17 cellular contexts compared by ENCODE assay signal in the genomic region with DNA sequence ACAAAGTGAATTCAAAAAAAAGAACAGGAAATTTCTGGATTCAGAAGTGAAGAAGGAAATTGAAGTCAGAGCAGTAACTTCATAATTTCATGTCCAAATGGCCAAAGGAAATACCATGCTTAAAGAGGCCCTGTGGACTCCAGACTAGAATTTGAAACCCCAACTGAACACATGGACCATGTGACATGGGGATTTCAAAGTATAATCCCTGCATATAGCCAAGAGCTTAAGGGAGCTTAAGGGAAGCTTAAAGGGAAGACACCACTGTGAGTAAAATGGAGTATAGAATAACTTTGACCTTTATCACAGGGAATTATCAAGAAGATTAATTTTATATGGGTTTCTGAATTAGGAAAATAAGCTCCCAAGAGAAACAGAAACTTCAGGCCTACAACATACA.
A peak's percentile ranks its signal among the peaks of the same experiment; 100 is the strongest.
DNase-seq lines count a peak whose midpoint lies in the region; ATAC-seq and TF ChIP-seq lines count a peak whose summit lies in the region.
"Had no signal": no experiment of that assay in that cellular context is flagged by ENCODE, and none has a peak within 500 bp of the region (broad histone marks: within the 10 kb centered on the region; RNA-seq: fewer than 3 reads in every experiment).

No MANE protein-coding gene starts in this region.

- H3K36me3 Mint-ChIP-seq in Calu3 (ENCODE audit: insufficient read depth, unreplicated experiment), result no peaks in the 10 kb centered on the region
- H3K36me3 Mint-ChIP-seq: CD8-positive, alpha-beta T cell had no signal

- no peak overlapping the region for H3K27ac Mint-ChIP-seq in Calu3 (ENCODE audit: unreplicated experiment)
- H3K27ac Mint-ChIP-seq: CD8-positive, alpha-beta T cell had no signal

- no peak overlapping the region for H3K4me3 Mint-ChIP-seq in Calu3 (ENCODE audit: low read depth, unreplicated experiment)
- H3K4me3 Mint-ChIP-seq: CD8-positive, alpha-beta T cell had no signal

- no peaks in the 10 kb centered on the region for H3K27me3 Mint-ChIP-seq in Calu3 (ENCODE audit: unreplicated experiment)

- DNase-seq in NCI-H524 (lab: John Stamatoyannopoulos, UW) (peak; percentile 20 to 56), NCI-H82 treated with DMSO at 0.1 percent for 48 hours (lab: John Stamatoyannopoulos, UW; ENCODE audit: unreplicated experiment) (peak; percentile 61), cardiac septum (ENCODE audit: low spot score) (no peak), Calu3 (no peak)
- no peak for DNase-seq in activated naive CD4-positive, alpha-beta T cell (lab: John Stamatoyannopoulos, UW)
- DNase-seq: C1 segment of cervical spinal cord; CD8-positive, alpha-beta T cell; DMS 273 treated with DMSO at 0.1 percent for 48 hours; DMS79; EL; GDM1; GM23248; H7; HCEC 1CT had no signal

- peak; percentile 61 for ATAC-seq in esophagus mucosa
- ATAC-seq in HG03378 (IDR thresholded peaks at IDR 0.05; ENCODE audit: unreplicated experiment), result no peak
- ATAC-seq: CD8-positive, alpha-beta T cell; GM12878 had no signal

- BruUV-seq in Calu3 (replicated peaks; lab: Mats Ljungman, UMichigan), result no TSS peak

- no peak for TF ChIP-seq CTCF in Calu3 (IDR thresholded peaks at IDR 0.05; ENCODE audit: unreplicated experiment)

- H3K4me1 Mint-ChIP-seq in Calu3 (ENCODE audit: low read depth, unreplicated experiment), result no peaks in the 10 kb centered on the region

- intact Hi-C loops in cardiac septum (cut with DNase I) (no loop called here), Calu3 (cut with micrococcal nuclease; ENCODE audit: unreplicated experiment) (no loop called here)

- CTCF ChIA-PET in Calu3 (lab: Charles Lee), result no interaction called here

- H3K9me3 Mint-ChIP-seq in Calu3 (ENCODE audit: low read depth, unreplicated experiment), result peaks cover 4% of the 10 kb centered on the region
- H3K9me3 Mint-ChIP-seq: CD8-positive, alpha-beta T cell had no signal

Comparison
In these comparisons a context has a peak if more than half of its experiments do, and no peak if none do; other contexts are left out.
1. DNase-seq: peak in NCI-H524 (2 of 2) and NCI-H82 treated with DMSO at 0.1 percent for 48 hours (single experiment); none in cardiac septum (single experiment), activated naive CD4-positive, alpha-beta T cell (0 of 4) and Calu3 (single experiment).